26 cellular contexts compared by ENCODE assay signal in genomic region chr18:68330658-68331057, GRCh38.
"Had no signal": no experiment of that assay in that cellular context is flagged by ENCODE, and none has a peak within 500 bp of the region (broad histone marks: within the 10 kb centered on the region; RNA-seq: fewer than 3 reads in every experiment).

No MANE protein-coding gene starts in this region.

- H3K27me3 ChIP-seq: dorsolateral prefrontal cortex, esophagus muscularis mucosa, sigmoid colon, suprapubic skin, transverse colon, vagina had no signal

- H3K4me3 ChIP-seq: dorsolateral prefrontal cortex, esophagus muscularis mucosa, lung, mucosa of descending colon, psoas muscle, sigmoid colon, suprapubic skin, transverse colon, vagina had no signal

- H3K4me1 ChIP-seq: esophagus muscularis mucosa, psoas muscle, sigmoid colon, suprapubic skin, transverse colon, vagina had no signal

- DNase-seq: cerebellar nuclear complex; dorsolateral prefrontal cortex; effector CD4-positive, alpha-beta T cell; foreskin melanocyte; head of caudate nucleus; kidney; mucosa of descending colon; naive B cell; nucleus accumbens; psoas muscle; right cardiac atrium; sigmoid colon; stimulated activated CD4-positive, alpha-beta T cell treated with anti-CD3 and anti-CD28 coated beads, Interleukin-15, amount 100 ng/mL, for 24 hours; stimulated activated CD4-positive, alpha-beta T cell treated with anti-CD3 and anti-CD28 coated beads, Interleukin-2, amount 100 ng/mL, for 48 hours; stimulated activated naive CD4-positive, alpha-beta T cell; stimulated activated naive CD8-positive, alpha-beta T cell treated with anti-CD3 and anti-CD28 coated beads, Interleukin-15, amount 100 ng/mL, for 72 hours; transverse colon had no signal

- H3K27me3 Mint-ChIP-seq: memory B cell; naive B cell; natural killer cell treated with Interleukin-12 subunit alpha and Interleukin-12 subunit beta and Interleukin-15 and Interleukin-18, amount 100 ng/mL, for 72 hours; stimulated activated naive CD8-positive, alpha-beta T cell treated with anti-CD3 and anti-CD28 coated beads, Interleukin-15, amount 100 ng/mL, for 72 hours had no signal

- H3K36me3 Mint-ChIP-seq: memory B cell; naive B cell; natural killer cell treated with Interleukin-12 subunit alpha and Interleukin-12 subunit beta and Interleukin-15 and Interleukin-18, amount 100 ng/mL, for 72 hours had no signal

- H3K4me3 Mint-ChIP-seq: memory B cell; natural killer cell treated with Interleukin-12 subunit alpha and Interleukin-12 subunit beta and Interleukin-15 and Interleukin-18, amount 100 ng/mL, for 72 hours; stimulated activated naive CD8-positive, alpha-beta T cell treated with anti-CD3 and anti-CD28 coated beads, Interleukin-15, amount 100 ng/mL, for 72 hours had no signal

- ATAC-seq: left lobe of liver; mucosa of descending colon; natural killer cell treated with Interleukin-12 subunit alpha and Interleukin-12 subunit beta and Interleukin-15 and Interleukin-18, amount 100 ng/mL, for 72 hours; psoas muscle; right cardiac atrium; stimulated activated naive CD8-positive, alpha-beta T cell treated with anti-CD3 and anti-CD28 coated beads, Interleukin-15, amount 100 ng/mL, for 72 hours had no signal

- H3K4me1 Mint-ChIP-seq: memory B cell; naive B cell; stimulated activated naive CD8-positive, alpha-beta T cell treated with anti-CD3 and anti-CD28 coated beads, Interleukin-15, amount 100 ng/mL, for 72 hours had no signal

- FAIRE-seq: colon, endothelial cell of umbilical vein, kidney had no signal

- H3K27ac Mint-ChIP-seq: memory B cell; naive B cell; natural killer cell treated with Interleukin-12 subunit alpha and Interleukin-12 subunit beta and Interleukin-15 and Interleukin-18, amount 100 ng/mL, for 72 hours; stimulated activated naive CD8-positive, alpha-beta T cell treated with anti-CD3 and anti-CD28 coated beads, Interleukin-15, amount 100 ng/mL, for 72 hours had no signal

- H3K27ac ChIP-seq: dorsolateral prefrontal cortex, esophagus muscularis mucosa, psoas muscle, sigmoid colon, suprapubic skin, transverse colon, vagina had no signal

- H3K9me3 Mint-ChIP-seq: memory B cell; stimulated activated naive CD8-positive, alpha-beta T cell treated with anti-CD3 and anti-CD28 coated beads, Interleukin-15, amount 100 ng/mL, for 72 hours had no signal

- H3K36me3 ChIP-seq: esophagus muscularis mucosa, sigmoid colon, suprapubic skin, transverse colon, vagina had no signal

- H3K9me3 ChIP-seq: esophagus muscularis mucosa, mucosa of descending colon, sigmoid colon, suprapubic skin, transverse colon, vagina had no signal
